ENCODE assay signal across 5 cellular contexts in genomic region chr2:177485657-177486056, GRCh38.
A peak's percentile ranks its signal among the peaks of the same experiment; 100 is the strongest.
DNase-seq lines count a peak whose midpoint lies in the region; ATAC-seq, FAIRE-seq and TF ChIP-seq lines count a peak whose summit lies in the region.
"Not testable (repeated sequence)": the region's sequence is repeated elsewhere in the genome, so short reads cannot be mapped to it uniquely, and the experiment has no call there.

No MANE protein-coding gene starts in this region.

- not testable (repeated sequence) for H3K27ac Mint-ChIP-seq in WTC11
- H3K27ac Mint-ChIP-seq in activated CD4-positive, alpha-beta T cell treated with anti-CD3 and anti-CD28 coated beads, Interleukin-2, amount 10 ng/mL, durations not matched to agents 7 days and 5 days: peak overlapping the region; percentile 13

- intact Hi-C loops in K562 (cut with micrococcal nuclease): loop anchor here (10.0 kb wide), 2 partner anchors 151 to 321 kb away; no protein-coding TSS in a partner anchor
- intact Hi-C loops in HepG2 (cut with micrococcal nuclease; ENCODE audit: unreplicated experiment): not testable (repeated sequence)

- not testable (repeated sequence) for FAIRE-seq in K562 (lab: Jason Lieb, UNC); HepG2 (lab: Jason Lieb, UNC)

- not testable (repeated sequence) for H3K9ac ChIP-seq in K562 (ENCODE audit: insufficient read depth in 1 of 2, low read depth in 2 of 2, low read length in 2 of 2); HepG2 (ENCODE audit: insufficient read depth, low read depth, low read length)

- H2AFZ ChIP-seq in K562 (ENCODE audit: low read depth, low read length); HepG2 (ENCODE audit: low read length): not testable (repeated sequence)

- not testable (repeated sequence) for DNase-seq in WTC11 (ENCODE audit: low spot score); activated CD4-positive, alpha-beta T cell treated with anti-CD3 and anti-CD28 coated beads, Interleukin-2, amount 10 ng/mL, durations not matched to agents 7 days and 5 days; K562 (ENCODE audit: extremely low read depth in 1 of 4, low spot score in 3 of 4); HepG2 (ENCODE audit: low spot score)

- not testable (repeated sequence) for BruUV-seq in K562 (replicated peaks; lab: Mats Ljungman, UMichigan); HepG2 (replicated peaks; lab: Mats Ljungman, UMichigan)

- not testable (repeated sequence) for H3K36me3 ChIP-seq in HEK293 (ENCODE audit: control insufficient read depth in 2 of 2, insufficient read depth in 1 of 2, low read length in 2 of 2)
- H3K36me3 ChIP-seq in K562 (ENCODE audit: control insufficient read depth, insufficient read depth, low read length) (peaks cover 21% of the 10 kb centered on the region; the same call in 1 of the 3 replicates), HepG2 (replicated peaks in 1 of 2; ENCODE audit: control insufficient read depth in 1 of 2, insufficient read depth in 2 of 2, low read length in 2 of 2) (peaks cover 5 to 30% of the 10 kb centered on the region in 2 experiments)

- H3K9me1 ChIP-seq in K562 (ENCODE audit: control insufficient read depth, insufficient read depth, low read length): not testable (repeated sequence)

- CTCF ChIA-PET in HEK293 (lab: Yijun Ruan, JAX); WTC11 (lab: Charles Lee); activated CD4-positive, alpha-beta T cell treated with anti-CD3 and anti-CD28 coated beads, Interleukin-2, amount 10 ng/mL, durations not matched to agents 7 days and 5 days (lab: Charles Lee); K562 (lab: Yijun Ruan, JAX; ENCODE audit: low intra/inter-chr PET ratio); HepG2 (lab: Yijun Ruan, JAX; ENCODE audit: low intra/inter-chr PET ratio, low total read pairs): not testable (repeated sequence)

- WGBS in K562 (ENCODE audit: insufficient coverage, low coverage, missing lambda C conversion rate): 92% methylated on average over 5 of the region's 5 CpGs
- 96% methylated on average over 5 of the region's 5 CpGs for WGBS in HepG2 (ENCODE audit: low lambda C conversion rate)

- not testable (repeated sequence) for H3K4me3 ChIP-seq in HEK293 (ENCODE audit: low read depth, low read length); K562; HepG2 (replicated peaks in 1 of 3; ENCODE audit: insufficient read depth in 1 of 3, low read depth in 2 of 3, low read length in 3 of 3)

- H4K20me1 ChIP-seq in K562 (replicated peaks; ENCODE audit: control insufficient read depth, insufficient read depth, low read length); HepG2 (ENCODE audit: insufficient read depth, low read length): not testable (repeated sequence)

- H3K27me3 Mint-ChIP-seq in WTC11 (ENCODE audit: low read depth); activated CD4-positive, alpha-beta T cell treated with anti-CD3 and anti-CD28 coated beads, Interleukin-2, amount 10 ng/mL, durations not matched to agents 7 days and 5 days: not testable (repeated sequence)

- H3K27ac ChIP-seq in HEK293 (ENCODE audit: extremely low read depth, low read depth, low read length); K562 (ENCODE audit: extremely low read depth, low read depth, low read length); HepG2 (ENCODE audit: extremely low read length, insufficient read depth, low read length): not testable (repeated sequence)

- not testable (repeated sequence) for H3K9me3 Mint-ChIP-seq in WTC11; activated CD4-positive, alpha-beta T cell treated with anti-CD3 and anti-CD28 coated beads, Interleukin-2, amount 10 ng/mL, durations not matched to agents 7 days and 5 days

- not testable (repeated sequence) for ATAC-seq in WTC11, K562, HepG2

- not testable (repeated sequence) for TF ChIP-seq RAD21 in K562 (CRISPR knock-in tag; conservative IDR thresholded peaks at IDR 0.05 in 1 of 2, IDR thresholded peaks at IDR 0.05 in 1 of 2); HepG2 (CRISPR knock-in tag; IDR thresholded peaks at IDR 0.05)

- TF ChIP-seq POLR2A in K562 (conservative IDR thresholded peaks at IDR 0.05); HepG2 (IDR thresholded peaks at IDR 0.05; ENCODE audit: insufficient read depth in 1 of 2, low read depth in 2 of 2, low read length in 2 of 2): not testable (repeated sequence)

- H3K4me3 Mint-ChIP-seq in WTC11; activated CD4-positive, alpha-beta T cell treated with anti-CD3 and anti-CD28 coated beads, Interleukin-2, amount 10 ng/mL, durations not matched to agents 7 days and 5 days: not testable (repeated sequence)

- not testable (repeated sequence) for H3K4me1 ChIP-seq in HEK293 (ENCODE audit: control insufficient read depth, insufficient read depth, low read length); K562 (replicated peaks in 1 of 2; ENCODE audit: control insufficient read depth in 2 of 2, insufficient read depth in 2 of 2, low read length in 2 of 2); HepG2 (ENCODE audit: insufficient read depth, low read length)

- H3K4me2 ChIP-seq in K562 (ENCODE audit: insufficient read depth, low read length); HepG2 (ENCODE audit: low read depth, low read length): not testable (repeated sequence)

- TF ChIP-seq CTCF in HEK293 (tag by site-specific recombination; IDR thresholded peaks at IDR 0.05); WTC11 (IDR thresholded peaks at IDR 0.05); K562 (IDR thresholded peaks at IDR 0.05 in 2 of 3, conservative IDR thresholded peaks at IDR 0.05 in 1 of 3; ENCODE audit: insufficient read depth in 2 of 3, low read depth in 1 of 3, low read length in 3 of 3); HepG2 (CRISPR knock-in tag; IDR thresholded peaks at IDR 0.05): not testable (repeated sequence)

- TF ChIP-seq EP300 in K562 (IDR thresholded peaks at IDR 0.05; ENCODE audit: low read length); HepG2 (IDR thresholded peaks at IDR 0.05; ENCODE audit: low read depth in 2 of 2, low read length in 2 of 2); HepG2 (CRISPR knock-in tag; IDR thresholded peaks at IDR 0.05; ENCODE audit: borderline replicate concordance): not testable (repeated sequence)

- H3K27me3 ChIP-seq in K562 (ENCODE audit: control insufficient read depth in 2 of 2, insufficient read depth in 2 of 2, low read length in 2 of 2); HepG2 (ENCODE audit: control insufficient read depth in 1 of 2, insufficient read depth in 2 of 2, low read length in 2 of 2): not testable (repeated sequence)

- H3K9me3 ChIP-seq in HEK293 (ENCODE audit: control insufficient read depth, insufficient read depth, low read depth, low read length); K562 (replicated peaks; ENCODE audit: control insufficient read depth, insufficient read depth, low read depth, low read length); HepG2 (ENCODE audit: low read length): not testable (repeated sequence)

- H3K79me2 ChIP-seq in K562 (ENCODE audit: control insufficient read depth, insufficient read depth, low read length); HepG2 (ENCODE audit: insufficient read depth, low read length): not testable (repeated sequence)

- H3K36me3 Mint-ChIP-seq in WTC11; activated CD4-positive, alpha-beta T cell treated with anti-CD3 and anti-CD28 coated beads, Interleukin-2, amount 10 ng/mL, durations not matched to agents 7 days and 5 days (ENCODE audit: low read depth): not testable (repeated sequence)

- in situ Hi-C loops in K562 (cut with MboI): not testable (repeated sequence)
- in situ Hi-C loops in HepG2 (cut with HindIII; ENCODE audit: extremely low pct_ligation_motif_present, low pct_unique_long_range_greater_than_20kb): loop anchor here (5.0 kb wide), 1 partner anchor 242 kb away; no protein-coding TSS in a partner anchor

- POLR2A ChIA-PET in HEK293 (lab: Yijun Ruan, JAX); WTC11 (lab: Charles Lee); activated CD4-positive, alpha-beta T cell treated with anti-CD3 and anti-CD28 coated beads, Interleukin-2, amount 10 ng/mL, durations not matched to agents 7 days and 5 days (lab: Charles Lee); HepG2 (lab: Yijun Ruan, JAX): not testable (repeated sequence)
- POLR2A ChIA-PET in K562 (lab: Yijun Ruan, JAX): interaction anchor here (1.0 kb wide), 1 partner anchor 221 kb away, joined by 3 read pairs; the partner anchor contains the start of gene NFE2L2

- H3K4me1 Mint-ChIP-seq in WTC11; activated CD4-positive, alpha-beta T cell treated with anti-CD3 and anti-CD28 coated beads, Interleukin-2, amount 10 ng/mL, durations not matched to agents 7 days and 5 days: not testable (repeated sequence)

TF ChIP-seq in HEK293, 187 proteins besides CTCF, POLR2A, EP300 and RAD21:
- TF ChIP-seq ZNF121 (tag by site-specific recombination; IDR thresholded peaks at IDR 0.05): 0 out of 2 replicates have a peak, but pooled peaks have one; percentile 68

TF ChIP-seq in WTC11, 78 proteins besides CTCF, POLR2A, EP300 and RAD21:
- TF ChIP-seq ZNF121 (CRISPR knock-in tag; IDR thresholded peaks at IDR 0.05): peak; percentile 21; the same call in 1 of the 2 replicates

TF ChIP-seq in K562, 482 proteins besides CTCF, POLR2A, EP300 and RAD21:
- TF ChIP-seq ZNF121 (CRISPR knock-in tag; conservative IDR thresholded peaks at IDR 0.05): peak; percentile 82

TF ChIP-seq in HepG2, 621 proteins besides CTCF, POLR2A, EP300 and RAD21 (continues in another document):
- peak; percentile 25 for TF ChIP-seq RBM22 (optimal IDR thresholded peaks at IDR 0.05; ENCODE audit: low read length)
- peak; percentile 85 for TF ChIP-seq ZNF121 (CRISPR knock-in tag; IDR thresholded peaks at IDR 0.05)
